9 cellular contexts compared by ENCODE assay signal in genomic region chr20:21513881-21514540, GRCh38. TPM values are rescaled to one million over a fixed set of nuclear protein-coding genes. Genes with fewer than 3 reads are reported as not detected.
DNase-seq lines count a peak whose midpoint lies in the region; ATAC-seq and TF ChIP-seq lines count a peak whose summit lies in the region.
"Had no signal": no experiment of that assay in that cellular context is flagged by ENCODE, and none has a peak within 500 bp of the region (broad histone marks: within the 10 kb centered on the region; RNA-seq: fewer than 3 reads in every experiment).

TSS of gene NKX2-2 (minus strand) at chr20:21514064. CDS start at chr20:21513669, 395 bp downstream.

- H3K4me3 ChIP-seq in tibial artery: peak within 1 kb of the TSS; percentile 22 to 43

- DNase-seq in activated naive CD4-positive, alpha-beta T cell treated with anti-CD3 and anti-CD28 coated beads for 36 hours: no peak
- DNase-seq in activated naive CD4-positive, alpha-beta T cell treated with anti-CD3 and anti-CD28 coated beads, Interleukin-2, amount 50 U/mL, for 72 hours (ENCODE audit: low spot score in 2 of 2): no peak
- DNase-seq in activated CD8-positive, alpha-beta T cell treated with anti-CD3 and anti-CD28 coated beads for 36 hours: no peak
- DNase-seq in left kidney (ENCODE audit: low read depth, low spot score): peak; percentile 4
- no peak for DNase-seq in tibial artery
- DNase-seq in NCI-H1092 (lab: John Stamatoyannopoulos, UW): no peak

- H3K4me1 ChIP-seq in tibial artery: peaks cover 0 to 85% (median 66%) of the 10 kb centered on the region in 4 donors

- intact Hi-C loops in activated naive CD4-positive, alpha-beta T cell treated with anti-CD3 and anti-CD28 coated beads for 36 hours (cut with micrococcal nuclease): loop anchor here (2.0 to 10.0 kb wide), 3 partner anchors 35 to 1071 kb away; partner anchors contain the start of gene FOXA2
- intact Hi-C loops in activated CD8-positive, alpha-beta T cell treated with anti-CD3 and anti-CD28 coated beads for 36 hours (cut with micrococcal nuclease): loop anchor here (10.0 kb wide), 2 partner anchors 409 to 1071 kb away; partner anchors contain the start of genes FOXA2 and LINC00237
- intact Hi-C loops in tibial artery (cut with DNase I; ENCODE audit: low total_unique reads): no loop called here

- H3K9me3 ChIP-seq in tibial artery: no peaks in the 10 kb centered on the region

- no peak for ATAC-seq in activated naive CD4-positive, alpha-beta T cell treated with anti-CD3 and anti-CD28 coated beads, Interleukin-2, amount 50 U/mL, for 72 hours
- no peak for ATAC-seq in activated CD8-positive, alpha-beta T cell treated with anti-CD3 and anti-CD28 coated beads for 36 hours
- no peak for ATAC-seq in GM19463 (IDR thresholded peaks at IDR 0.05; ENCODE audit: unreplicated experiment)
- no peak for ATAC-seq in HG03378 (IDR thresholded peaks at IDR 0.05; ENCODE audit: unreplicated experiment)

- peaks cover 80% of the 10 kb centered on the region for H3K27me3 Mint-ChIP-seq in activated naive CD4-positive, alpha-beta T cell treated with anti-CD3 and anti-CD28 coated beads for 36 hours (ENCODE audit: low read depth)
- peaks cover 74% of the 10 kb centered on the region for H3K27me3 Mint-ChIP-seq in activated CD8-positive, alpha-beta T cell treated with anti-CD3 and anti-CD28 coated beads for 36 hours

- no peaks in the 10 kb centered on the region for H3K9me3 Mint-ChIP-seq in activated naive CD4-positive, alpha-beta T cell treated with anti-CD3 and anti-CD28 coated beads for 36 hours
- H3K9me3 Mint-ChIP-seq in activated naive CD4-positive, alpha-beta T cell treated with anti-CD3 and anti-CD28 coated beads, Interleukin-2, amount 50 U/mL, for 72 hours: no peaks in the 10 kb centered on the region
- no peaks in the 10 kb centered on the region for H3K9me3 Mint-ChIP-seq in activated CD8-positive, alpha-beta T cell treated with anti-CD3 and anti-CD28 coated beads for 36 hours

- CTCF ChIA-PET in activated naive CD4-positive, alpha-beta T cell treated with anti-CD3 and anti-CD28 coated beads for 36 hours (lab: Charles Lee): interaction anchor here (0.5 to 2.7 kb wide), 3 partner anchors 9 to 675 kb away, joined by 3 to 8 read pairs (median 7); no protein-coding TSS in a partner anchor
- CTCF ChIA-PET in activated CD8-positive, alpha-beta T cell treated with anti-CD3 and anti-CD28 coated beads for 36 hours (lab: Charles Lee): interaction anchor here (0.7 to 5.0 kb wide), 2 partner anchors 10 to 278 kb away, joined by 3 to 26 read pairs; no protein-coding TSS in a partner anchor

- no peak for TF ChIP-seq CTCF in activated CD8-positive, alpha-beta T cell treated with anti-CD3 and anti-CD28 coated beads for 36 hours (IDR thresholded peaks at IDR 0.05)
- TF ChIP-seq CTCF in tibial artery (IDR thresholded peaks at IDR 0.05): no peak

- no peaks in the 10 kb centered on the region for H3K36me3 Mint-ChIP-seq in activated naive CD4-positive, alpha-beta T cell treated with anti-CD3 and anti-CD28 coated beads for 36 hours (ENCODE audit: low read depth)
- H3K36me3 Mint-ChIP-seq in activated naive CD4-positive, alpha-beta T cell treated with anti-CD3 and anti-CD28 coated beads, Interleukin-2, amount 50 U/mL, for 72 hours: peaks cover 0 to 9% of the 10 kb centered on the region in 2 donors
- H3K36me3 Mint-ChIP-seq in activated CD8-positive, alpha-beta T cell treated with anti-CD3 and anti-CD28 coated beads for 36 hours (ENCODE audit: low read depth): no peaks in the 10 kb centered on the region

- peaks cover 0 to 100% of the 10 kb centered on the region in 2 donors for H3K27me3 ChIP-seq in tibial artery

- H3K27ac Mint-ChIP-seq in activated naive CD4-positive, alpha-beta T cell treated with anti-CD3 and anti-CD28 coated beads for 36 hours: no peak within 1 kb of the TSS
- no peak within 1 kb of the TSS for H3K27ac Mint-ChIP-seq in activated naive CD4-positive, alpha-beta T cell treated with anti-CD3 and anti-CD28 coated beads, Interleukin-2, amount 50 U/mL, for 72 hours
- H3K27ac Mint-ChIP-seq in activated CD8-positive, alpha-beta T cell treated with anti-CD3 and anti-CD28 coated beads for 36 hours: no peak within 1 kb of the TSS

- H3K27ac ChIP-seq in tibial artery: no peak within 1 kb of the TSS

- H3K36me3 ChIP-seq in tibial artery: no peaks in the 10 kb centered on the region

- POLR2A ChIA-PET in activated CD8-positive, alpha-beta T cell treated with anti-CD3 and anti-CD28 coated beads for 36 hours (lab: Charles Lee): interaction anchor here (1.0 to 1.1 kb wide), 2 partner anchors 124 to 278 kb away, joined by 3 read pairs; no protein-coding TSS in a partner anchor

- H3K4me1 Mint-ChIP-seq in activated naive CD4-positive, alpha-beta T cell treated with anti-CD3 and anti-CD28 coated beads for 36 hours (ENCODE audit: low read depth): peaks cover 64% of the 10 kb centered on the region
- peaks cover 31% of the 10 kb centered on the region for H3K4me1 Mint-ChIP-seq in activated CD8-positive, alpha-beta T cell treated with anti-CD3 and anti-CD28 coated beads for 36 hours (ENCODE audit: low read depth)

- H3K4me3 Mint-ChIP-seq in activated naive CD4-positive, alpha-beta T cell treated with anti-CD3 and anti-CD28 coated beads for 36 hours: peak within 1 kb of the TSS; percentile 42
- H3K4me3 Mint-ChIP-seq in activated CD8-positive, alpha-beta T cell treated with anti-CD3 and anti-CD28 coated beads for 36 hours: peak within 1 kb of the TSS; percentile 33

RNA-seq across cellular contexts. Expression of gene NKX2-2, which starts in this region (rescaled TPM):
- not detected for total RNA-seq in activated naive CD4-positive, alpha-beta T cell treated with anti-CD3 and anti-CD28 coated beads for 36 hours
- total RNA-seq in activated naive CD4-positive, alpha-beta T cell treated with anti-CD3 and anti-CD28 coated beads, Interleukin-2, amount 50 U/mL, for 72 hours: not detected
- not detected for total RNA-seq in activated CD8-positive, alpha-beta T cell treated with anti-CD3 and anti-CD28 coated beads for 36 hours
- total RNA-seq: myocyte had no signal
